ENCODE assay signal across 35 cellular contexts in genomic region chr15:97806731-97807130, GRCh38.
A peak's percentile ranks its signal among the peaks of the same experiment; 100 is the strongest.
DNase-seq lines count a peak whose midpoint lies in the region; ATAC-seq, FAIRE-seq and TF ChIP-seq lines count a peak whose summit lies in the region.
"Had no signal": no experiment of that assay in that cellular context is flagged by ENCODE, and none has a peak within 500 bp of the region (broad histone marks: within the 10 kb centered on the region; RNA-seq: fewer than 3 reads in every experiment).

No MANE protein-coding gene starts in this region.

- H3K4me3 Mint-ChIP-seq in nephron progenitor cell = no peak overlapping the region
- H3K4me3 Mint-ChIP-seq: B cell; CD14-positive monocyte; CD4-positive, alpha-beta memory T cell; CD4-positive, alpha-beta T cell; CD4-positive, CD25-positive, alpha-beta regulatory T cell; CD8-positive, alpha-beta memory T cell; CD8-positive, alpha-beta T cell had no signal

- TF ChIP-seq EP300 in esophagus muscularis mucosa (IDR thresholded peaks at IDR 0.05) = no peak

- H3K4me1 Mint-ChIP-seq in nephron progenitor cell = peaks cover 18% of the 10 kb centered on the region
- H3K4me1 Mint-ChIP-seq: B cell; CD14-positive monocyte; CD4-positive, alpha-beta memory T cell; CD4-positive, CD25-positive, alpha-beta regulatory T cell; CD8-positive, alpha-beta memory T cell had no signal

- WGBS in esophagus muscularis mucosa = 79% methylated on average over 7 of the region's 8 CpGs

- H3K27ac Mint-ChIP-seq in nephron progenitor cell = no peak overlapping the region
- H3K27ac Mint-ChIP-seq: B cell; CD14-positive monocyte; CD4-positive, alpha-beta memory T cell; CD4-positive, alpha-beta T cell; CD4-positive, CD25-positive, alpha-beta regulatory T cell; CD8-positive, alpha-beta memory T cell; CD8-positive, alpha-beta T cell had no signal

- FAIRE-seq in frontal cortex (lab: Jason Lieb, UNC) = no peak
- FAIRE-seq: A204.1, A549, D721Med had no signal

- no peaks in the 10 kb centered on the region for H3K4me1 ChIP-seq in esophagus muscularis mucosa
- H3K4me1 ChIP-seq: A549; BE2C; BLaER1; BLaER1 treated with 17β-estradiol and CSF1 and Interleukin-3, amounts not matched to agents 10 nM and 100 nM; Caco-2 had no signal

- DNase-seq in esophagus muscularis mucosa (ENCODE audit: extremely low spot score) (peak; percentile 80), left kidney (ENCODE audit: low read depth, low spot score) (peak; percentile 85), nephron progenitor cell (peak; percentile 12), frontal cortex (ENCODE audit: low spot score in 2 of 2) (no peak)
- DNase-seq: 8988T; ACHN; AML-193; BE2C; C1 segment of cervical spinal cord; Caco-2; Calu3; CD4-positive, alpha-beta memory T cell; CD4-positive, alpha-beta T cell; CD4-positive, CD25-positive, alpha-beta regulatory T cell; CD8-positive, alpha-beta memory T cell; CD8-positive, alpha-beta T cell; COR-L47; DMS 273 treated with DMSO at 0.1 percent for 48 hours; DMS153; DMS53; DMS79; DMS79 treated with DMSO at 0.1 percent for 48 hours; DND-41; EL had no signal

- peaks cover 20% of the 10 kb centered on the region for H3K9me3 Mint-ChIP-seq in nephron progenitor cell

- no peak for ATAC-seq in HG03039 (IDR thresholded peaks at IDR 0.05; ENCODE audit: unreplicated experiment)
- no peak for ATAC-seq in GM18909 (IDR thresholded peaks at IDR 0.05; ENCODE audit: poor library complexity, unreplicated experiment)
- ATAC-seq: A549; CD8-positive, alpha-beta T cell had no signal

- no peaks in the 10 kb centered on the region for H3K27me3 ChIP-seq in esophagus muscularis mucosa
- H3K27me3 ChIP-seq: BE2C; BLaER1; BLaER1 treated with 17β-estradiol and CSF1 and Interleukin-3, amounts not matched to agents 10 nM and 100 nM had no signal

- H3K27ac ChIP-seq in esophagus muscularis mucosa (replicated peaks in 1 of 4) = no peak overlapping the region
- H3K27ac ChIP-seq: 22Rv1; A549; BLaER1; BLaER1 treated with 17β-estradiol and CSF1 and Interleukin-3, amounts not matched to agents 10 nM and 100 nM; C4-2B had no signal

- intact Hi-C loops in esophagus muscularis mucosa (cut with DNase I) = no loop called here

- H3K9me3 ChIP-seq in esophagus muscularis mucosa = peaks cover 0 to 7% (median 2%) of the 10 kb centered on the region in 4 donors
- H3K9me3 ChIP-seq: BE2C, Caco-2 had no signal

- no peak for TF ChIP-seq POLR2A in esophagus muscularis mucosa (IDR thresholded peaks at IDR 0.05; ENCODE audit: low read depth)

- no peak overlapping the region for H3K4me3 ChIP-seq in esophagus muscularis mucosa
- H3K4me3 ChIP-seq: A549; BLaER1; BLaER1 treated with 17β-estradiol and CSF1 and Interleukin-3, amounts not matched to agents 10 nM and 100 nM had no signal

- TF ChIP-seq CTCF in esophagus muscularis mucosa (IDR thresholded peaks at IDR 0.05) (no peak), nephron progenitor cell (IDR thresholded peaks at IDR 0.05) (no peak)

- peaks cover 5% of the 10 kb centered on the region for H3K36me3 Mint-ChIP-seq in nephron progenitor cell (ENCODE audit: low read depth)
- H3K36me3 Mint-ChIP-seq: CD14-positive monocyte; CD4-positive, alpha-beta memory T cell; CD4-positive, CD25-positive, alpha-beta regulatory T cell; CD8-positive, alpha-beta memory T cell; CD8-positive, alpha-beta T cell had no signal

- no peaks in the 10 kb centered on the region for H3K36me3 ChIP-seq in esophagus muscularis mucosa
- H3K36me3 ChIP-seq: BE2C; BLaER1; BLaER1 treated with 17β-estradiol and CSF1 and Interleukin-3, amounts not matched to agents 10 nM and 100 nM had no signal

- peaks cover 12% of the 10 kb centered on the region for H3K27me3 Mint-ChIP-seq in nephron progenitor cell (ENCODE audit: low read depth, poor library complexity)
- H3K27me3 Mint-ChIP-seq: B cell; CD4-positive, alpha-beta memory T cell; CD4-positive, alpha-beta T cell; CD4-positive, CD25-positive, alpha-beta regulatory T cell; CD8-positive, alpha-beta memory T cell had no signal

Comparison
In these comparisons a context has a peak if more than half of its experiments do, and no peak if none do; other contexts are left out.
1. DNase-seq: peak in esophagus muscularis mucosa (single experiment), left kidney (single experiment) and nephron progenitor cell (single experiment); none in frontal cortex (0 of 2).